Comparison of ENCODE assay signal across 8 cellular contexts in genomic region chr6:31546962-31547726, GRCh38. TPM values are rescaled to one million over a fixed set of nuclear protein-coding genes. Genes with fewer than 3 reads are reported as not detected.
A peak's percentile ranks its signal among the peaks of the same experiment; 100 is the strongest.
DNase-seq lines count a peak whose midpoint lies in the region; ATAC-seq and TF ChIP-seq lines count a peak whose summit lies in the region.

A gene with protein sequence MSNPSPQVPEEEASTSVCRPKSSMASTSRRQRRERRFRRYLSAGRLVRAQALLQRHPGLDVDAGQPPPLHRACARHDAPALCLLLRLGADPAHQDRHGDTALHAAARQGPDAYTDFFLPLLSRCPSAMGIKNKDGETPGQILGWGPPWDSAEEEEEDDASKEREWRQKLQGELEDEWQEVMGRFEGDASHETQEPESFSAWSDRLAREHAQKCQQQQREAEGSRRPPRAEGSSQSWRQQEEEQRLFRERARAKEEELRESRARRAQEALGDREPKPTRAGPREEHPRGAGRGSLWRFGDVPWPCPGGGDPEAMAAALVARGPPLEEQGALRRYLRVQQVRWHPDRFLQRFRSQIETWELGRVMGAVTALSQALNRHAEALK (plus strand): TSS chr6:31547608. CDS start chr6:31547695, 87 bp downstream.

- DNase-seq in AG08395 (ENCODE audit: low spot score) (peak; percentile 96), NCI-H526 treated with DMSO at 0.1 percent for 48 hours (lab: John Stamatoyannopoulos, UW) (peak; percentile 94), coronary artery (ENCODE audit: low spot score) (peak; percentile 98), left colon (peak; percentile 93 to 97)
- DNase-seq in activated CD4-positive, alpha-beta T cell treated with anti-CD3 and anti-CD28 coated beads, Interleukin-2, amount 10 ng/mL, durations not matched to agents 7 days and 5 days, result peak; percentile 94
- peak; percentile 82 to 85 for DNase-seq in stimulated activated CD4-positive, alpha-beta T cell treated with anti-CD3 and anti-CD28 coated beads, Interleukin-1b, Interleukin-23, amount 100 ng/mL, for 4 hours (ENCODE audit: low read depth in 2 of 2)

- H3K27ac ChIP-seq in coronary artery, result peak within 1 kb of the TSS; percentile 77 to 83

- peak within 1 kb of the TSS; percentile 95 for H3K27ac Mint-ChIP-seq in activated CD4-positive, alpha-beta T cell treated with anti-CD3 and anti-CD28 coated beads, Interleukin-2, amount 10 ng/mL, durations not matched to agents 7 days and 5 days

- CTCF ChIA-PET in activated CD4-positive, alpha-beta T cell treated with anti-CD3 and anti-CD28 coated beads, Interleukin-2, amount 10 ng/mL, durations not matched to agents 7 days and 5 days (lab: Charles Lee), result interaction anchor here (0.6 to 23.4 kb wide), 20 partner anchors 9 to 310 kb away, joined by 3 to 497 read pairs (median 4); partner anchors contain the start of genes BAG6, LTA, LTB and NCR3

- ATAC-seq in GM19035 (IDR thresholded peaks at IDR 0.05; ENCODE audit: unreplicated experiment) (peak; percentile 77), HG03460 (IDR thresholded peaks at IDR 0.05; ENCODE audit: unreplicated experiment) (peak; percentile 73), left colon (peak; percentile 95)

- intact Hi-C loops in left colon (cut with DNase I, micrococcal nuclease), result no loop called here

- H3K27me3 Mint-ChIP-seq in activated CD4-positive, alpha-beta T cell treated with anti-CD3 and anti-CD28 coated beads, Interleukin-2, amount 10 ng/mL, durations not matched to agents 7 days and 5 days, result no peaks in the 10 kb centered on the region

- no peaks in the 10 kb centered on the region for H3K9me3 Mint-ChIP-seq in activated CD4-positive, alpha-beta T cell treated with anti-CD3 and anti-CD28 coated beads, Interleukin-2, amount 10 ng/mL, durations not matched to agents 7 days and 5 days

- peaks cover 64% of the 10 kb centered on the region for H3K4me1 Mint-ChIP-seq in activated CD4-positive, alpha-beta T cell treated with anti-CD3 and anti-CD28 coated beads, Interleukin-2, amount 10 ng/mL, durations not matched to agents 7 days and 5 days

- POLR2A ChIA-PET in activated CD4-positive, alpha-beta T cell treated with anti-CD3 and anti-CD28 coated beads, Interleukin-2, amount 10 ng/mL, durations not matched to agents 7 days and 5 days (lab: Charles Lee), result interaction anchor here (1.6 kb wide), 1 partner anchor 28 kb away, joined by 5 read pairs; the partner anchor contains the start of gene TNF

- H3K36me3 Mint-ChIP-seq in activated CD4-positive, alpha-beta T cell treated with anti-CD3 and anti-CD28 coated beads, Interleukin-2, amount 10 ng/mL, durations not matched to agents 7 days and 5 days (ENCODE audit: low read depth), result peaks cover 14% of the 10 kb centered on the region

- H3K4me3 ChIP-seq in coronary artery, result peak within 1 kb of the TSS; percentile 65

- peak within 1 kb of the TSS; percentile 89 for H3K4me3 Mint-ChIP-seq in activated CD4-positive, alpha-beta T cell treated with anti-CD3 and anti-CD28 coated beads, Interleukin-2, amount 10 ng/mL, durations not matched to agents 7 days and 5 days

- no peak for TF ChIP-seq CTCF in coronary artery (IDR thresholded peaks at IDR 0.05)

RNA-seq across cellular contexts. Expression of the gene that starts here (rescaled TPM):
- 10 to 100 TPM; 15.8 to 16.0 TPM for total RNA-seq in activated CD4-positive, alpha-beta T cell treated with anti-CD3 and anti-CD28 coated beads, Interleukin-2, amount 10 ng/mL, durations not matched to agents 7 days and 5 days
- total RNA-seq in left colon, result 10 to 100 TPM; 14.4 to 18.0 TPM

Comparison
In these comparisons a context has a peak if more than half of its experiments do, and no peak if none do; other contexts are left out.
1. Peak in every context shown above with its lines: DNase-seq, ATAC-seq, H3K4me3 ChIP-seq and H3K27ac ChIP-seq.